11 cellular contexts compared by ENCODE assay signal in the genomic region with DNA sequence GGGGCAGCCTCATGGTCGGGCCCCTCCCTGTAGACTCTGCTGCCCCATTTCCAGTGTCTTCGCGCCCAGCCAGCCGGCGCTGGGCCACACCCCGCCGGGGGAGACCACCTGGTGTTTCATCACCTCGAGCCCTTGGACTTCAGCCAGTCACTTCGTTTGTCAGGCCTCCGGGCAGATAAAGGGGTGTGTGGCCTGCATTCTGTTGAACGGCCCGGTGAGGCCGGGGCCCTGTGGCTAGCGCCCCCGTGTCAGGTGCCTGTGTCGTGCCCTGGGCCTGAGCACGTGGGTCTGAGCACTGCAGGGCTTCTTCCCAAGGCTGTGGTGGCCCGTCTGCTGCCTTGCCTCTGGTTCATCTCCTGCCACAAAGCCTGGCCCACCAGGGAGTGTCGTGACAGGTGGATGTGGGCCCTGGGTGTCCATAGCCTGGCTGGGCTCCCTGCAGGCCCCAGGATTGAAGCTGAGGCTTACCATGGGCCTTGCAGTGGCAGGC.
DNase-seq lines count a peak whose midpoint lies in the region; ATAC-seq and TF ChIP-seq lines count a peak whose summit lies in the region.
"Had no signal": no experiment of that assay in that cellular context is flagged by ENCODE, and none has a peak within 500 bp of the region (broad histone marks: within the 10 kb centered on the region; RNA-seq: fewer than 3 reads in every experiment).

No MANE protein-coding gene starts in this region.

- H3K27me3 ChIP-seq in dorsolateral prefrontal cortex = no peaks in the 10 kb centered on the region
- no peaks in the 10 kb centered on the region for H3K27me3 ChIP-seq in uterus

- H3K4me1 Mint-ChIP-seq in activated T-cell treated with anti-CD3 and anti-CD28 coated beads, Interleukin-2, amount 50 U/mL, for 72 hours (ENCODE audit: low read depth) = no peaks in the 10 kb centered on the region
- peaks cover 14 to 16% of the 10 kb centered on the region in 2 donors for H3K4me1 Mint-ChIP-seq in natural killer cell

- TF ChIP-seq POLR2A in uterus (IDR thresholded peaks at IDR 0.05) = no peak

- peaks cover 0 to 6% of the 10 kb centered on the region in 2 donors for H3K4me1 ChIP-seq in uterus

- intact Hi-C loops in dorsolateral prefrontal cortex (cut with DNase I) (loop anchor here in 1 of 2 donors (5.0 to 10.0 kb wide), 2 partner anchors 66 to 249 kb away; a partner anchor contains a TSS), natural killer cell (cut with micrococcal nuclease) (no loop called here), uterus (cut with DNase I; ENCODE audit: low total_unique reads) (no loop called here)

- peaks cover 1 to 21% of the 10 kb centered on the region in 2 donors for H3K36me3 Mint-ChIP-seq in activated T-cell treated with anti-CD3 and anti-CD28 coated beads, Interleukin-2, amount 50 U/mL, for 72 hours (ENCODE audit: insufficient read depth in 2 of 2)
- no peaks in the 10 kb centered on the region for H3K36me3 Mint-ChIP-seq in natural killer cell

- H3K4me3 ChIP-seq in dorsolateral prefrontal cortex (no peak overlapping the region), uterus (no peak overlapping the region)

- no peak for DNase-seq in activated T-cell treated with anti-CD3 and anti-CD28 coated beads, Interleukin-2, amount 50 U/mL, for 72 hours
- DNase-seq in activated T-cell treated with anti-CD3 and anti-CD28 coated beads, Interleukin-2, amount 50 U/mL, for 48 hours = no peak
- DNase-seq in dorsolateral prefrontal cortex (no peak), natural killer cell (no peak), uterus (peak; percentile 31 to 54), ureter (ENCODE audit: low spot score) (no peak), cerebellar nuclear complex (lab: John Stamatoyannopoulos, UW) (no peak)
- DNase-seq: dermis blood vessel endothelial cell; naive B cell; stimulated activated CD4-positive, alpha-beta T cell treated with anti-CD3 and anti-CD28 coated beads, Interleukin-12 subunit alpha, Interleukin-12 subunit beta, amount 100 ng/mL, for 4 hours had no signal

- H3K27ac Mint-ChIP-seq in activated T-cell treated with anti-CD3 and anti-CD28 coated beads, Interleukin-2, amount 50 U/mL, for 72 hours = peak overlapping the region; percentile 42
- H3K27ac Mint-ChIP-seq in natural killer cell = peak overlapping the region; percentile 88 to 93

- no peaks in the 10 kb centered on the region for H3K27me3 Mint-ChIP-seq in activated T-cell treated with anti-CD3 and anti-CD28 coated beads, Interleukin-2, amount 50 U/mL, for 72 hours (ENCODE audit: low read depth)
- H3K27me3 Mint-ChIP-seq in natural killer cell (ENCODE audit: low read depth in 2 of 2) = no peaks in the 10 kb centered on the region
- H3K27me3 Mint-ChIP-seq: naive B cell had no signal

- H3K27ac ChIP-seq in dorsolateral prefrontal cortex (peak overlapping the region in 54 of 59 donors; percentile 0 to 86 (median 66)), uterus (peak overlapping the region; percentile 63 to 75)

- TF ChIP-seq CTCF in dorsolateral prefrontal cortex (IDR thresholded peaks at IDR 0.05 in 54 of 56, conservative IDR thresholded peaks at IDR 0.05 in 2 of 56; ENCODE audit: low read depth in 1 of 56, partially characterized antibody in 56 of 56) (no peak), natural killer cell (IDR thresholded peaks at IDR 0.05) (no peak), uterus (IDR thresholded peaks at IDR 0.05) (no peak)

- no peaks in the 10 kb centered on the region for H3K9me3 ChIP-seq in uterus

- no peak for ATAC-seq in activated T-cell treated with anti-CD3 and anti-CD28 coated beads, Interleukin-2, amount 50 U/mL, for 72 hours (replicated peaks in 1 of 2)
- ATAC-seq in natural killer cell (peak; percentile 25 to 47 (median 44)), HG02642 (IDR thresholded peaks at IDR 0.05; ENCODE audit: poor library complexity, unreplicated experiment) (no peak)

- no peak overlapping the region for H3K4me3 Mint-ChIP-seq in activated T-cell treated with anti-CD3 and anti-CD28 coated beads, Interleukin-2, amount 50 U/mL, for 72 hours
- H3K4me3 Mint-ChIP-seq in natural killer cell = no peak overlapping the region
- H3K4me3 Mint-ChIP-seq: naive B cell had no signal

- H3K36me3 ChIP-seq in uterus = no peaks in the 10 kb centered on the region

- no peaks in the 10 kb centered on the region for H3K9me3 Mint-ChIP-seq in activated T-cell treated with anti-CD3 and anti-CD28 coated beads, Interleukin-2, amount 50 U/mL, for 72 hours
- no peaks in the 10 kb centered on the region for H3K9me3 Mint-ChIP-seq in natural killer cell
- H3K9me3 Mint-ChIP-seq: naive B cell had no signal

Comparison
In these comparisons a context has a peak if more than half of its experiments do, and no peak if none do; other contexts are left out.
1. ATAC-seq: peak in natural killer cell (3 of 3); none in activated T-cell treated with anti-CD3 and anti-CD28 coated beads, Interleukin-2, amount 50 U/mL, for 72 hours (0 of 2) and HG02642 (single experiment).
2. DNase-seq: peak in uterus (2 of 2); none in activated T-cell treated with anti-CD3 and anti-CD28 coated beads, Interleukin-2, amount 50 U/mL, for 72 hours (0 of 2), activated T-cell treated with anti-CD3 and anti-CD28 coated beads, Interleukin-2, amount 50 U/mL, for 48 hours (0 of 2), dorsolateral prefrontal cortex (0 of 10), natural killer cell (single experiment), ureter (single experiment) and cerebellar nuclear complex (0 of 2).